ENCODE assay signal across 9 cellular contexts in genomic region chr11:6404341-6405038, GRCh38. TPM values are rescaled to one million over a fixed set of nuclear protein-coding genes. Genes with fewer than 3 reads are reported as not detected.
DNase-seq lines count a peak whose midpoint lies in the region; ATAC-seq and TF ChIP-seq lines count a peak whose summit lies in the region.
"Had no signal": no experiment of that assay in that cellular context is flagged by ENCODE, and none has a peak within 500 bp of the region (broad histone marks: within the 10 kb centered on the region; RNA-seq: fewer than 3 reads in every experiment).

No MANE protein-coding gene starts in this region.

- peaks cover 28% of the 10 kb centered on the region for H3K36me3 ChIP-seq in right atrium auricular region

- no peaks in the 10 kb centered on the region for H3K9me3 Mint-ChIP-seq in activated naive CD8-positive, alpha-beta T cell (ENCODE audit: low read depth)
- H3K9me3 Mint-ChIP-seq in osteocyte (ENCODE audit: unreplicated experiment) = no peaks in the 10 kb centered on the region

- no peaks in the 10 kb centered on the region for H3K27me3 Mint-ChIP-seq in activated naive CD8-positive, alpha-beta T cell
- H3K27me3 Mint-ChIP-seq in osteocyte (ENCODE audit: unreplicated experiment) = no peaks in the 10 kb centered on the region

- H3K27ac Mint-ChIP-seq in activated naive CD8-positive, alpha-beta T cell = peak overlapping the region; percentile 61
- H3K27ac Mint-ChIP-seq in osteocyte (ENCODE audit: unreplicated experiment) = no peak overlapping the region

- no peak for ATAC-seq in GM21360 (IDR thresholded peaks at IDR 0.05; ENCODE audit: unreplicated experiment)

- peaks cover 85% of the 10 kb centered on the region for H3K4me1 Mint-ChIP-seq in activated naive CD8-positive, alpha-beta T cell (ENCODE audit: low read depth)
- no peaks in the 10 kb centered on the region for H3K4me1 Mint-ChIP-seq in osteocyte (ENCODE audit: unreplicated experiment)

- H3K36me3 Mint-ChIP-seq in activated naive CD8-positive, alpha-beta T cell = peaks cover 13% of the 10 kb centered on the region
- H3K36me3 Mint-ChIP-seq in osteocyte (ENCODE audit: unreplicated experiment) = peaks cover 20% of the 10 kb centered on the region

- H3K4me3 ChIP-seq in right atrium auricular region = no peak overlapping the region

- no peak overlapping the region for H3K27ac ChIP-seq in right atrium auricular region

- TF ChIP-seq CTCF in right atrium auricular region (IDR thresholded peaks at IDR 0.05) (no peak), osteocyte (IDR thresholded peaks at IDR 0.05) (no peak)

- DNase-seq in AG08395 (ENCODE audit: low spot score) (peak; percentile 47), GM03348 (ENCODE audit: low spot score) (peak; percentile 50), iPS-NIHi11 (ENCODE audit: low spot score) (peak; percentile 55), NCI-H2107 (lab: John Stamatoyannopoulos, UW) (no peak), right atrium auricular region (ENCODE audit: low spot score) (no peak), osteocyte (ENCODE audit: extremely low spot score, unreplicated experiment) (no peak)
- DNase-seq: NCI-H526 treated with DMSO at 0.1 percent for 48 hours had no signal

- H3K4me3 Mint-ChIP-seq in activated naive CD8-positive, alpha-beta T cell = peak overlapping the region; percentile 72
- no peak overlapping the region for H3K4me3 Mint-ChIP-seq in osteocyte (ENCODE audit: unreplicated experiment)

- H3K27me3 ChIP-seq in right atrium auricular region = no peaks in the 10 kb centered on the region

- no peaks in the 10 kb centered on the region for H3K9me3 ChIP-seq in right atrium auricular region

- peaks cover 0 to 19% of the 10 kb centered on the region in 2 donors for H3K4me1 ChIP-seq in right atrium auricular region

RNA-seq across cellular contexts. Expression of gene SMPD1, which starts 14.2 kb away (rescaled TPM):
- 10 to 100 TPM; 44.5 to 71.7 TPM for total RNA-seq in right atrium auricular region
- total RNA-seq in osteocyte = 93.0 and 106 TPM in 2 replicates

RNA-seq across cellular contexts. Expression of gene APBB1, which starts 14.4 kb away (rescaled TPM):
- total RNA-seq in right atrium auricular region = 10 to 100 TPM; 79.8 to 80.9 TPM
- 52.5 and 57.7 TPM in 2 replicates for total RNA-seq in osteocyte

RNA-seq across cellular contexts. Expression of gene HPX, which starts 36.3 kb away (rescaled TPM):
- total RNA-seq in right atrium auricular region = under 1 TPM in 1 of 2 donors, not detected in 1; 0.20 TPM
- total RNA-seq in osteocyte = 1.4 and 1.9 TPM in 2 replicates

Comparison
In these comparisons a context has a peak if more than half of its experiments do, and no peak if none do; other contexts are left out.
1. DNase-seq: peak in AG08395 (single experiment), GM03348 (single experiment) and iPS-NIHi11 (single experiment); none in NCI-H2107 (single experiment), right atrium auricular region (single experiment) and osteocyte (single experiment).